Comparison of ENCODE assay signal across 16 cellular contexts in the genomic region with DNA sequence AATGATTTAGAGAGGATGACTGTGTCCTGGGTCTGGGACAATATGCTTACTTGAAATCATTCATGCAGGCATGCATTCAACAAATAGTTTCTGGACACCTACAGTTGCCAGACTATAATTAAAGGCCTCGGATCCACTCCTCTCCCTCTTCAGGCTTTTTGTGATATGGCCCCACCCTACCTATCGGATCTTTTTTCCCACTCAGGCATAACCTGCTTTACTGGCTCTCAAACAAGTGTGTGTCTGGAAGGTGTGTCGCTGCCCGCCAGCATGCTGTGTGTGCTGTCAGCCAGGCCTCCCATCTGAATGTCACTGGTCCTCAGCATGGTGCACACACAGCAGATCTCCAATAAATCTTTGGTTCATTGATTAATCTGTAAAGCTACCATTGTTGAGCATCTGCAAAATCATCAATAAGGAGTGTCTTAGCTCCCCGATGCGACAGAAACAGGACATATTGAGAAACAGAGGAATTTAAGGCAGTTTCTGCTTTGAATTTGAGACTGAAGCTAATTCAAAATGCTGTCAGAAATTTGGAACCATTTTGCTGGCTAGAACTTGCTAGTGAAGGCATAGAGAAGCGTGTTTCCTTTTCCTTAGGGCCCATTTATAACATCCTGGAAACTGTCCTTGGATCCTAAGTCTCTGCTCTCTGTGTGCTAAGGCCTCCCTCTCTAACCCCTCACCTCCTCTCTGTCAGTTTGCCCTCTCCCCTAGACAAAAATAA. TPM values are rescaled to one million over a fixed set of nuclear protein-coding genes. Genes with fewer than 3 reads are reported as not detected.
DNase-seq lines count a peak whose midpoint lies in the region; ATAC-seq and TF ChIP-seq lines count a peak whose summit lies in the region.
"Had no signal": no experiment of that assay in that cellular context is flagged by ENCODE, and none has a peak within 500 bp of the region (broad histone marks: within the 10 kb centered on the region; RNA-seq: fewer than 3 reads in every experiment).

No MANE protein-coding gene starts in this region.

- H3K36me3 ChIP-seq in sigmoid colon (no peaks in the 10 kb centered on the region), spleen (no peaks in the 10 kb centered on the region)

- intact Hi-C loops in sigmoid colon (cut with DNase I) = no loop called here
- intact Hi-C loops in spleen (cut with DNase I; ENCODE audit: low total_unique reads) = no loop called here

- H3K4me1 ChIP-seq in sigmoid colon (peaks cover 0 to 5% (median 0%) of the 10 kb centered on the region in 4 donors), spleen (peaks cover 5 to 39% (median 18%) of the 10 kb centered on the region in 6 donors)
- H3K4me1 ChIP-seq: foreskin keratinocyte had no signal

- DNase-seq in ELF-1 (ENCODE audit: low read depth, low spot score) (peak; percentile 31), NCI-H345 (lab: John Stamatoyannopoulos, UW) (peak; percentile 63), sigmoid colon (no peak), spleen (no peak), NCI-H2196 (lab: John Stamatoyannopoulos, UW; ENCODE audit: unreplicated experiment) (no peak)
- DNase-seq: anterior cingulate cortex, foreskin keratinocyte, islet precursor cell, naive B cell, NCI-H1092, NCI-H524 treated with DMSO at 0.1 percent for 48 hours, substantia nigra had no signal

- H3K27ac ChIP-seq in sigmoid colon = peak overlapping the region in 3 of 4 donors; percentile 17 to 56 (median 48)
- peak overlapping the region in 1 of 8 donors; percentile 81 for H3K27ac ChIP-seq in spleen
- H3K27ac ChIP-seq: dorsolateral prefrontal cortex, foreskin keratinocyte had no signal

- no peaks in the 10 kb centered on the region for H3K27me3 ChIP-seq in sigmoid colon
- H3K27me3 ChIP-seq in spleen (replicated peaks in 1 of 7) = no peaks in the 10 kb centered on the region
- H3K27me3 ChIP-seq: dorsolateral prefrontal cortex had no signal

- no peak overlapping the region for H3K4me3 ChIP-seq in sigmoid colon
- no peak overlapping the region for H3K4me3 ChIP-seq in spleen
- H3K4me3 ChIP-seq: dorsolateral prefrontal cortex had no signal

- 45 to 80% methylated on average over 7 of the region's 7 CpGs for WGBS in sigmoid colon, 2 donors
- WGBS in spleen, 5 donors = 78 to 95% (median 84%) methylated on average over 6 to 7 of the region's 7 CpGs

- no peak for TF ChIP-seq POLR2A in sigmoid colon (IDR thresholded peaks at IDR 0.05)
- no peak for TF ChIP-seq POLR2A in spleen (IDR thresholded peaks at IDR 0.05)

- peak; percentile 83 for ATAC-seq in esophagus mucosa
- ATAC-seq in HG02759 (IDR thresholded peaks at IDR 0.05; ENCODE audit: unreplicated experiment) = no peak
- no peak for ATAC-seq in GM21786 (IDR thresholded peaks at IDR 0.05; ENCODE audit: unreplicated experiment)
- ATAC-seq: foreskin keratinocyte had no signal

- no peak for TF ChIP-seq CTCF in sigmoid colon (IDR thresholded peaks at IDR 0.05)
- TF ChIP-seq CTCF in spleen (IDR thresholded peaks at IDR 0.05 in 8 of 11, conservative IDR thresholded peaks at IDR 0.05 in 3 of 11) = no peak

- H3K9me3 ChIP-seq in sigmoid colon (no peaks in the 10 kb centered on the region), spleen (no peaks in the 10 kb centered on the region)

- no peak for TF ChIP-seq EP300 in sigmoid colon (IDR thresholded peaks at IDR 0.05)

RNA-seq across cellular contexts. Expression of a gene that starts 23.5 kb away (rescaled TPM):
- total RNA-seq in esophagus mucosa (not detected), sigmoid colon (not detected), spleen (not detected)
- polyA plus RNA-seq in sigmoid colon (not detected), spleen (under 1 TPM in 1 of 3 donors, not detected in 2; 0.03 TPM)
- total RNA-seq: dorsolateral prefrontal cortex had no signal

RNA-seq across cellular contexts. Expression of a gene that starts 56.9 kb away (rescaled TPM):
- total RNA-seq in esophagus mucosa (13.1 TPM), sigmoid colon (10 to 100 TPM; 32.5 to 65.2 (median 48.6) TPM), spleen (10 to 100 TPM; 12.4 to 35.1 (median 16.8) TPM)
- polyA plus RNA-seq in sigmoid colon (10 to 100 TPM in 1 of 3 donors, 1 to 10 TPM in 2; 7.6 to 10.2 (median 9.4) TPM), spleen (10 to 100 TPM in 1 of 3 donors, 1 to 10 TPM in 2; 8.8 to 11.0 (median 9.6) TPM)

RNA-seq across cellular contexts. Expression of a gene that starts 57.0 kb away (rescaled TPM):
- total RNA-seq in esophagus mucosa (5.1 TPM), sigmoid colon (10 to 100 TPM; 11.4 to 22.2 (median 16.6) TPM), spleen (1 to 10 TPM; 1.9 to 7.8 (median 3.6) TPM)
- polyA plus RNA-seq in sigmoid colon (1 to 10 TPM in 2 of 3 donors, under 1 TPM in 1; 0.46 to 7.8 (median 3.5) TPM), spleen (1 to 10 TPM; 7.8 to 7.9 (median 7.9) TPM)

Comparison
In these comparisons a context has a peak if more than half of its experiments do, and no peak if none do; other contexts are left out.
1. DNase-seq: peak in ELF-1 (single experiment) and NCI-H345 (single experiment); none in sigmoid colon (single experiment), spleen (single experiment) and NCI-H2196 (single experiment).